ENCODE assay signal across 32 cellular contexts in the genomic region with DNA sequence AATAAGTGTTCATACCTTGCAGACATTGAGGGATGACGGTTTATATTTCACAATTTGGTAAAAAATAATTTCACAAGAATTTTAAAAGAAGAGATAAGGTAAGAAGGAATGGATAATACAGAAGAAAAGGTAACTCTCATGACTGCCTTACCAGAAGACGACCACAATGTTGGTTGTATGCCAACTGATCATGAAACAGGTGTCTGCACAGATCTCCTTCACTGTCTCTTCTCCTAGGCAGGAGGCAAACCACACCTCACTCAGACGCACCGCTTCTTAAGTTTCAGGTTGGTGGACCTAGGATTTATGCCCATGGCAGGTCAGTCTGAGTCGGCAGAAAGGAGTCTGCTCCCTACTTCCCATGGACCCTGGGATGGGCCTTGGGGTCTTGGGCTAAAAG.
"Had no signal": no experiment of that assay in that cellular context is flagged by ENCODE, and none has a peak within 500 bp of the region (broad histone marks: within the 10 kb centered on the region; RNA-seq: fewer than 3 reads in every experiment).

No MANE protein-coding gene starts in this region.

- ATAC-seq: esophagus mucosa; gastrocnemius medialis; heart left ventricle; left cardiac atrium; left lung; mucosa of descending colon; psoas muscle; right cardiac atrium; stimulated activated memory B cell treated with anti-CD40 and anti-IgM and Interleukin-4, amounts not matched to agents 10 μg/mL and 1 μg/mL and 100 μg/mL, for 72 hours; stimulated activated naive CD8-positive, alpha-beta T cell treated with anti-CD3 and anti-CD28 coated beads, Interleukin-15, Interleukin-2, amounts not matched to agents 100 U/mL and 50 U/mL, for 24 hours had no signal

- H3K4me3 ChIP-seq: colonic mucosa, gastrocnemius medialis, heart left ventricle, hepatocyte, left lung, mucosa of descending colon, ovary, psoas muscle, sigmoid colon, spleen, testis, tibial artery, upper lobe of left lung had no signal

- H3K4me3 Mint-ChIP-seq: dendritic cell treated with granulocyte-macrophage colony-stimulating factor and Interleukin-4, amounts not matched to agents 40 ng/mL and 50 ng/mL, for 4 days; endodermal cell; mesothelial cell of epicardium; naive B cell; nephron progenitor cell; stimulated activated memory B cell treated with anti-CD40 and anti-IgM and Interleukin-4, amounts not matched to agents 10 μg/mL and 1 μg/mL and 100 μg/mL, for 72 hours had no signal

- H3K27ac Mint-ChIP-seq: dendritic cell treated with granulocyte-macrophage colony-stimulating factor and Interleukin-4, amounts not matched to agents 40 ng/mL and 50 ng/mL, for 4 days; endodermal cell; mesothelial cell of epicardium; naive B cell; nephron progenitor cell; stimulated activated memory B cell treated with anti-CD40 and anti-IgM and Interleukin-4, amounts not matched to agents 10 μg/mL and 1 μg/mL and 100 μg/mL, for 72 hours had no signal

- H3K36me3 Mint-ChIP-seq: mesothelial cell of epicardium; stimulated activated memory B cell treated with anti-CD40 and anti-IgM and Interleukin-4, amounts not matched to agents 10 μg/mL and 1 μg/mL and 100 μg/mL, for 72 hours had no signal

- DNase-seq: colonic mucosa; effector CD8-positive, alpha-beta T cell; endodermal cell; foreskin fibroblast; gastrocnemius medialis; heart left ventricle; left cardiac atrium; left lung; mesenchymal stem cell; mucosa of descending colon; naive B cell; nephron progenitor cell; nucleus accumbens; ovary; psoas muscle; right cardiac atrium; sigmoid colon; spleen; stimulated activated CD4-positive, alpha-beta T cell treated with anti-CD3 and anti-CD28 coated beads, Interleukin-4, amount 100 ng/mL, for 4 hours; stimulated activated naive CD8-positive, alpha-beta T cell treated with anti-CD3 and anti-CD28 coated beads, Interleukin-15, Interleukin-2, amounts not matched to agents 100 U/mL and 50 U/mL, for 24 hours; substantia nigra; testis; tibial artery; upper lobe of left lung had no signal

- H3K9me3 ChIP-seq: colonic mucosa, gastrocnemius medialis, left lung, mucosa of descending colon, ovary, psoas muscle, sigmoid colon, spleen, testis, tibial artery, upper lobe of left lung had no signal

- H3K27ac ChIP-seq: colonic mucosa, epithelial cell of prostate, gastrocnemius medialis, heart left ventricle, hepatocyte, left lung, ovary, psoas muscle, sigmoid colon, spleen, testis, tibial artery, upper lobe of left lung had no signal

- H3K27me3 Mint-ChIP-seq: stimulated activated memory B cell treated with anti-CD40 and anti-IgM and Interleukin-4, amounts not matched to agents 10 μg/mL and 1 μg/mL and 100 μg/mL, for 72 hours had no signal

- H3K4me1 Mint-ChIP-seq: mesothelial cell of epicardium; stimulated activated memory B cell treated with anti-CD40 and anti-IgM and Interleukin-4, amounts not matched to agents 10 μg/mL and 1 μg/mL and 100 μg/mL, for 72 hours had no signal

- H3K27me3 ChIP-seq: hepatocyte, left lung, ovary, spleen, testis, tibial artery, upper lobe of left lung had no signal

- H3K36me3 ChIP-seq: colonic mucosa, gastrocnemius medialis, heart left ventricle, left lung, ovary, sigmoid colon, spleen, tibial artery, upper lobe of left lung had no signal

- H3K4me1 ChIP-seq: colonic mucosa, gastrocnemius medialis, heart left ventricle, left lung, psoas muscle, sigmoid colon, spleen, testis, tibial artery, upper lobe of left lung had no signal

- H3K9me3 Mint-ChIP-seq: dendritic cell treated with granulocyte-macrophage colony-stimulating factor and Interleukin-4, amounts not matched to agents 40 ng/mL and 50 ng/mL, for 4 days; stimulated activated memory B cell treated with anti-CD40 and anti-IgM and Interleukin-4, amounts not matched to agents 10 μg/mL and 1 μg/mL and 100 μg/mL, for 72 hours had no signal

- FAIRE-seq: islet of Langerhans, urothelium cell line had no signal
